Comparison of ENCODE assay signal across 8 cellular contexts in genomic region chr2:46298272-46298521, GRCh38. TPM values are rescaled to one million over a fixed set of nuclear protein-coding genes. Genes with fewer than 3 reads are reported as not detected.
DNase-seq lines count a peak whose midpoint lies in the region; ATAC-seq lines count a peak whose summit lies in the region.

No MANE protein-coding gene starts in this region.

- no peak for ATAC-seq in activated T-helper 17 cell treated with anti-CD3 and anti-CD28 coated beads, Interleukin-2, amount 50 U/mL, for 72 hours (replicated peaks)
- peak; percentile 2 for ATAC-seq in left ventricle myocardium superior
- peak; percentile 0 for ATAC-seq in sciatic nerve
- no peak for ATAC-seq in GM18870 (IDR thresholded peaks at IDR 0.05; ENCODE audit: unreplicated experiment)

- peak overlapping the region; percentile 84 for H3K4me3 Mint-ChIP-seq in activated T-helper 17 cell treated with anti-CD3 and anti-CD28 coated beads, Interleukin-2, amount 50 U/mL, for 72 hours

- no peaks in the 10 kb centered on the region for H3K9me3 Mint-ChIP-seq in activated T-helper 17 cell treated with anti-CD3 and anti-CD28 coated beads, Interleukin-2, amount 50 U/mL, for 72 hours

- H3K36me3 Mint-ChIP-seq in activated T-helper 17 cell treated with anti-CD3 and anti-CD28 coated beads, Interleukin-2, amount 50 U/mL, for 72 hours (ENCODE audit: low read depth) = peaks cover 11% of the 10 kb centered on the region

- H3K27me3 Mint-ChIP-seq in activated T-helper 17 cell treated with anti-CD3 and anti-CD28 coated beads, Interleukin-2, amount 50 U/mL, for 72 hours = peaks cover 43% of the 10 kb centered on the region

- intact Hi-C loops in left ventricle myocardium superior (cut with micrococcal nuclease) (no loop called here), sciatic nerve (cut with DNase I) (loop anchor here (5.0 kb wide), 1 partner anchor 39 kb away; no protein-coding TSS in a partner anchor)

- H3K27me3 ChIP-seq in H7 (ENCODE audit: control insufficient read depth, insufficient read depth, low read length) = peaks cover 68% of the 10 kb centered on the region

- no peak for DNase-seq in H7
- DNase-seq in left ventricle myocardium superior = no peak
- no peak for DNase-seq in sciatic nerve (ENCODE audit: low spot score)
- DNase-seq in 8988T = no peak
- no peak for DNase-seq in SW480 (ENCODE audit: low spot score)
- no peak for DNase-seq in NCI-H748 (lab: John Stamatoyannopoulos, UW; ENCODE audit: unreplicated experiment)

- H3K4me1 Mint-ChIP-seq in activated T-helper 17 cell treated with anti-CD3 and anti-CD28 coated beads, Interleukin-2, amount 50 U/mL, for 72 hours = peaks cover 7% of the 10 kb centered on the region

- H3K27ac Mint-ChIP-seq in activated T-helper 17 cell treated with anti-CD3 and anti-CD28 coated beads, Interleukin-2, amount 50 U/mL, for 72 hours = peak overlapping the region; percentile 61

- peak overlapping the region; percentile 63 for H3K4me3 ChIP-seq in H7 (ENCODE audit: insufficient read depth, low read depth, low read length)

- no peaks in the 10 kb centered on the region for H3K36me3 ChIP-seq in H7 (replicated peaks; ENCODE audit: control insufficient read depth, insufficient read depth, low read length)

RNA-seq across cellular contexts. Expression of gene EPAS1, which starts 1.0 kb away (rescaled TPM):
- 0.94 and 2.2 TPM in 2 replicates for total RNA-seq in H7 (2014; rRNA removed; shearing (Covaris generic))
- 100 to 1,000 TPM in 1 of 2 donors, 10 to 100 TPM in 1; 53.7 to 210 TPM for total RNA-seq in activated T-helper 17 cell treated with anti-CD3 and anti-CD28 coated beads, Interleukin-2, amount 50 U/mL, for 72 hours
- total RNA-seq in left ventricle myocardium superior (212 TPM), sciatic nerve (270 TPM)

Comparison
In these comparisons a context has a peak if more than half of its experiments do, and no peak if none do; other contexts are left out.
1. ATAC-seq: peak in left ventricle myocardium superior (single experiment) and sciatic nerve (single experiment); none in activated T-helper 17 cell treated with anti-CD3 and anti-CD28 coated beads, Interleukin-2, amount 50 U/mL, for 72 hours (single experiment) and GM18870 (single experiment).
2. RNA of gene EPAS1, which starts 1.0 kb away (total RNA-seq): 270 TPM in sciatic nerve (single experiment), 212 TPM in left ventricle myocardium superior (single experiment) and 53.7 to 210 TPM in activated T-helper 17 cell treated with anti-CD3 and anti-CD28 coated beads, Interleukin-2, amount 50 U/mL, for 72 hours; 0.94 to 2.2 TPM in H7; every median in the first group is over 10 times any median in the second.